In genomic region chr9:117587263-117587662, GRCh38 we compare ENCODE assay signal across 21 cellular contexts.
"Had no signal": no experiment of that assay in that cellular context is flagged by ENCODE, and none has a peak within 500 bp of the region (broad histone marks: within the 10 kb centered on the region; RNA-seq: fewer than 3 reads in every experiment).

No MANE protein-coding gene starts in this region.

- H3K4me1 ChIP-seq: SJSA1 had no signal

- DNase-seq: IMR-90, Karpas-422, KG1, MV-4-11, NCI-H1048, NCI-H1436 treated with DMSO at 0.1 percent for 48 hours, NCI-H1694, NCI-H187 treated with DMSO at 0.1 percent for 48 hours, NCI-H2171, NCI-H226, NCI-H446, NCI-H510A, NCI-H524 treated with DMSO at 0.1 percent for 48 hours, NCI-H69, NCI-H82, Right ventricle myocardium superior, RPMI8226, SIG-M5 had no signal

- ATAC-seq: HepG2 had no signal

- H3K9me3 ChIP-seq: SJSA1 had no signal

- H3K27me3 ChIP-seq: SJSA1 had no signal

- H3K27ac ChIP-seq: SJSA1, SK-N-MC had no signal

- H3K4me3 ChIP-seq: SJSA1, SK-N-MC had no signal

- H3K36me3 ChIP-seq: SJSA1 had no signal
